32 cellular contexts compared by ENCODE assay signal in the genomic region with DNA sequence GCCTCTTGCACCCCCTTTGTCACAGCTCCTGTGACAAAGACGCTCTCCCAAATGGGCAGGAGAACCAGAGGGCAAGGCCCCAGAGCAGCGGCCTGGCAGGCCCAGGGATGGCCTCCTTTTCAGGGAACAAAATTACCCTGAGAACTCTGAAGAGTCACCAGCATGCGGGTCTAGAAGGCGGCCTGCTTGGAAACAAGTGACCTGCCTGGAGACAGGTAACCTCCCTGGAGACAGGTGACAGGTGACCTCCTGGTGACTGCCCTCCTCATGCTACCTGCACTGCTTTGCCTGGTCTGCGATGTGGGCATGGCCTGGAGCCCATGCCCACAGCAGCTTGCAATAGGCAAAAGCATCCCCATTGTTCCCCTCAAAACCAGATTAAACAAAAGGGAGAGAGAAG.
"Had no signal": no experiment of that assay in that cellular context is flagged by ENCODE, and none has a peak within 500 bp of the region (broad histone marks: within the 10 kb centered on the region; RNA-seq: fewer than 3 reads in every experiment).

No MANE protein-coding gene starts in this region.

- H3K27ac ChIP-seq: adrenal gland, body of pancreas, brain microvascular endothelial cell, breast epithelium, VCaP had no signal

- H3K27me3 ChIP-seq: adrenal gland, body of pancreas, brain microvascular endothelial cell, breast epithelium had no signal

- H3K36me3 ChIP-seq: adrenal gland, brain microvascular endothelial cell, breast epithelium had no signal

- H3K9me3 ChIP-seq: adrenal gland, body of pancreas, breast epithelium had no signal

- H3K4me3 ChIP-seq: adrenal gland, body of pancreas, breast epithelium had no signal

- H3K4me1 ChIP-seq: adrenal gland, body of pancreas, breast epithelium had no signal

- DNase-seq: activated B cell treated with CpG ODN at 0.5 μM for 24 hours; activated CD4-positive, alpha-beta memory T cell treated with anti-CD3 and anti-CD28 coated beads for 36 hours; activated CD4-positive, alpha-beta T cell treated with anti-CD3 and anti-CD28 coated beads for 4 hours; activated CD4-positive, alpha-beta T cell treated with anti-CD3 and anti-CD28 coated beads, Interleukin-2, amount 10 ng/mL, durations not matched to agents 24 days and 14 days; activated CD4-positive, alpha-beta T cell treated with anti-CD3 and anti-CD28 coated beads, Interleukin-2, amount 50 U/mL, for 1 hour; activated CD4-positive, alpha-beta T cell treated with anti-CD3 and anti-CD28 coated beads, Interleukin-2, amount 50 U/mL, for 4 hours; activated CD4-positive, CD25-positive, alpha-beta regulatory T cell treated with anti-CD3 and anti-CD28 coated beads, Interleukin-2, amount 50 U/mL, for 72 hours; activated CD8-positive, alpha-beta memory T cell treated with anti-CD3 and anti-CD28 coated beads, Interleukin-2, amount 50 U/mL, for 4 hours; activated CD8-positive, alpha-beta T cell treated with anti-CD3 and anti-CD28 coated beads for 36 hours; activated effector memory CD4-positive, alpha-beta T cell treated with anti-CD3 and anti-CD28 coated beads, Interleukin-2, amount 50 U/mL, for 16 hours; activated gamma-delta T cell treated with Interleukin-2 at 50 U/mL for 16 hours; activated naive CD4-positive, alpha-beta T cell; activated naive CD4-positive, alpha-beta T cell treated with anti-CD3 and anti-CD28 coated beads for 36 hours; activated naive CD4-positive, alpha-beta T cell treated with anti-CD3 and anti-CD28 coated beads, Interleukin-2, amount 50 U/mL, for 16 hours; activated naive CD8-positive, alpha-beta T cell treated with anti-CD3 and anti-CD28 coated beads for 36 hours; activated T-cell treated with anti-CD3 and anti-CD28 coated beads for 4 hours; activated T-cell treated with anti-CD3 and anti-CD28 coated beads, Interleukin-2, amount 50 U/mL, for 1 hour; activated T-cell treated with anti-CD3 and anti-CD28 coated beads, Interleukin-2, amount 50 U/mL, for 4 hours; activated T-cell treated with anti-CD3 and anti-CD28 coated beads, Interleukin-2, amount 50 U/mL, for 72 hours; adrenal gland; amniotic stem cell; aorta; body of pancreas; brain microvascular endothelial cell; central memory CD4-positive, alpha-beta T cell; T-helper 1 cell; T-helper 2 cell; T-helper 9 cell had no signal

- FAIRE-seq: astrocyte, TTC549 had no signal
